ENCODE assay signal across 17 cellular contexts in the genomic region with DNA sequence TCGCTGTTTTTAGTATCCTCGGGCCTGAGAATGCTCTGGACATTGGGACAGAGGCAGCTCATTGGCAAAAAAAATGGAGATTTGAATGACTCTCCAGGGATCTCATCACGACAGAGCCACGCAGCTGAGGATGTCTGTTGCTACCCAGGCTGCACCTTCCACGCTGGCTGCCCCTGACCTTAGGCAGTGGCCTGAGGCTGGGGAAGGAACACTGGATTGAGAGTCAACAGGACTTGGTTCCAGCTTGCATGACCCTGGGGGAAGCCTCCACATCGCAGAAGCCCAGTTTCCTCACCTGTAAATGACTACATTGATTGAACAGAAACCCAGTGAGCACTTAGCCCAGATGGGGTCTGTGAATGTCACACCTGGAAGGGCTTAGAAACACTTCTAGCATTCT. TPM values are rescaled to one million over a fixed set of nuclear protein-coding genes. Genes with fewer than 3 reads are reported as not detected.
"Had no signal": no experiment of that assay in that cellular context is flagged by ENCODE, and none has a peak within 500 bp of the region (broad histone marks: within the 10 kb centered on the region; RNA-seq: fewer than 3 reads in every experiment).

No MANE protein-coding gene starts in this region.

- ATAC-seq: activated CD8-positive, alpha-beta T cell treated with anti-CD3 and anti-CD28 coated beads, Interleukin-2, amount 10 ng/mL, durations not matched to agents 7 days and 5 days; activated naive CD8-positive, alpha-beta T cell treated with anti-CD3 and anti-CD28 coated beads, Interleukin-2, amount 50 U/mL, for 24 hours; naive thymus-derived CD8-positive, alpha-beta T cell; stimulated activated memory B cell treated with anti-CD40 and anti-IgM and Interleukin-4, amounts not matched to agents 10 μg/mL and 1 μg/mL and 100 μg/mL, for 72 hours had no signal

- H3K79me2 ChIP-seq: parathyroid adenoma had no signal

- H3K4me3 ChIP-seq: coronary artery, left ventricle myocardium inferior, spleen, thyroid gland had no signal

- FAIRE-seq: frontal cortex, TTC549 had no signal

- H3K9ac ChIP-seq: parathyroid adenoma had no signal

- H3K4me1 ChIP-seq: parathyroid adenoma had no signal

- H2AFZ ChIP-seq: parathyroid adenoma had no signal

- H3K36me3 ChIP-seq: left ventricle myocardium inferior, spleen, thyroid gland had no signal

- H3K27ac ChIP-seq: coronary artery, left ventricle myocardium inferior, parathyroid adenoma, spleen had no signal

- H3K9me3 ChIP-seq: left ventricle myocardium inferior, spleen, thyroid gland had no signal

- DNase-seq: activated CD4-positive, alpha-beta T cell treated with anti-CD3 and anti-CD28 coated beads, Interleukin-2, amount 10 ng/mL, durations not matched to agents 7 days and 5 days; activated CD8-positive, alpha-beta T cell treated with anti-CD3 and anti-CD28 coated beads, Interleukin-2, amount 10 ng/mL, durations not matched to agents 7 days and 5 days; activated naive CD4-positive, alpha-beta T cell treated with anti-CD3 and anti-CD28 coated beads, Interleukin-2, amount 10 ng/mL, durations not matched to agents 7 days and 5 days; activated naive CD8-positive, alpha-beta T cell treated with anti-CD3 and anti-CD28 coated beads, Interleukin-2, amount 50 U/mL, for 24 hours; activated T-cell treated with anti-CD3 and anti-CD28 coated beads, Interleukin-2, amount 50 U/mL, for 24 hours; naive thymus-derived CD8-positive, alpha-beta T cell; spleen; stimulated activated CD4-positive, alpha-beta T cell treated with anti-CD3 and anti-CD28 coated beads, Interleukin-4, amount 100 ng/mL, for 4 hours had no signal

- H3K27me3 ChIP-seq: thyroid gland had no signal

RNA-seq across cellular contexts. Expression of a gene that starts 8.7 kb away (rescaled TPM):
- total RNA-seq: activated CD4-positive, alpha-beta T cell treated with anti-CD3 and anti-CD28 coated beads, Interleukin-2, amount 10 ng/mL, durations not matched to agents 7 days and 5 days; aorta; kidney epithelial cell; naive thymus-derived CD8-positive, alpha-beta T cell; thyroid gland had no signal
